ENCODE assay signal across 9 cellular contexts in genomic region chr1:52636701-52637695, GRCh38. TPM values are rescaled to one million over a fixed set of nuclear protein-coding genes. Genes with fewer than 3 reads are reported as not detected.
DNase-seq lines count a peak whose midpoint lies in the region; ATAC-seq and TF ChIP-seq lines count a peak whose summit lies in the region.
"Had no signal": no experiment of that assay in that cellular context is flagged by ENCODE, and none has a peak within 500 bp of the region (broad histone marks: within the 10 kb centered on the region; RNA-seq: fewer than 3 reads in every experiment).

No MANE protein-coding gene starts in this region.

- H3K9me3 ChIP-seq in CD4-positive, alpha-beta T cell (ENCODE audit: control insufficient read depth, low read length) = no peaks in the 10 kb centered on the region

- no peak for TF ChIP-seq CTCF in CD4-positive, alpha-beta T cell (IDR thresholded peaks at IDR 0.05)

- peaks cover 84% of the 10 kb centered on the region for H3K4me1 Mint-ChIP-seq in CD4-positive, alpha-beta T cell (ENCODE audit: low read depth)
- H3K4me1 Mint-ChIP-seq in stimulated activated memory B cell treated with anti-CD40 and anti-IgM and Interleukin-4, amounts not matched to agents 10 μg/mL and 1 μg/mL and 100 μg/mL, for 72 hours = peaks cover 70% of the 10 kb centered on the region

- CTCF ChIA-PET in CD4-positive, alpha-beta T cell (lab: Charles Lee) = interaction anchor here (1.0 to 1.7 kb wide), 3 partner anchors 10 to 49 kb away, joined by 3 to 6 read pairs (median 3); no protein-coding TSS in a partner anchor

- no peaks in the 10 kb centered on the region for H3K9me3 Mint-ChIP-seq in CD4-positive, alpha-beta T cell
- H3K9me3 Mint-ChIP-seq in stimulated activated memory B cell treated with anti-CD40 and anti-IgM and Interleukin-4, amounts not matched to agents 10 μg/mL and 1 μg/mL and 100 μg/mL, for 72 hours = peaks cover 6% of the 10 kb centered on the region

- H3K27ac Mint-ChIP-seq in CD4-positive, alpha-beta T cell = peak overlapping the region; percentile 98
- H3K27ac Mint-ChIP-seq in stimulated activated memory B cell treated with anti-CD40 and anti-IgM and Interleukin-4, amounts not matched to agents 10 μg/mL and 1 μg/mL and 100 μg/mL, for 72 hours = peak overlapping the region; percentile 96

- no peaks in the 10 kb centered on the region for H3K27me3 Mint-ChIP-seq in CD4-positive, alpha-beta T cell
- no peaks in the 10 kb centered on the region for H3K27me3 Mint-ChIP-seq in stimulated activated memory B cell treated with anti-CD40 and anti-IgM and Interleukin-4, amounts not matched to agents 10 μg/mL and 1 μg/mL and 100 μg/mL, for 72 hours

- H3K36me3 Mint-ChIP-seq in CD4-positive, alpha-beta T cell (ENCODE audit: low read depth) = peaks cover 38% of the 10 kb centered on the region
- peaks cover 15% of the 10 kb centered on the region for H3K36me3 Mint-ChIP-seq in stimulated activated memory B cell treated with anti-CD40 and anti-IgM and Interleukin-4, amounts not matched to agents 10 μg/mL and 1 μg/mL and 100 μg/mL, for 72 hours

- POLR2A ChIA-PET in CD4-positive, alpha-beta T cell (lab: Charles Lee) = interaction anchor here (0.6 to 8.7 kb wide), 17 partner anchors 10 to 604 kb away, joined by 3 to 97 read pairs (median 3); partner anchors contain the start of genes GPX7, ORC1, PRPF38A and TUT4

- H3K27ac ChIP-seq in CD4-positive, alpha-beta T cell (ENCODE audit: low read depth, low read length) = peak overlapping the region; percentile 93

- peak; percentile 66 for ATAC-seq in CD4-positive, alpha-beta T cell (ENCODE audit: poor library complexity)
- peak; percentile 73 for ATAC-seq in GM19468 (IDR thresholded peaks at IDR 0.05; ENCODE audit: extremely low read depth, unreplicated experiment)
- ATAC-seq in HG03571 (IDR thresholded peaks at IDR 0.05; ENCODE audit: unreplicated experiment) = peak; percentile 81
- ATAC-seq in stimulated activated memory B cell treated with anti-CD40 and anti-IgM and Interleukin-4, amounts not matched to agents 10 μg/mL and 1 μg/mL and 100 μg/mL, for 72 hours = peak; percentile 89

- peak overlapping the region; percentile 86 for H3K4me3 Mint-ChIP-seq in CD4-positive, alpha-beta T cell
- peak overlapping the region; percentile 79 for H3K4me3 Mint-ChIP-seq in stimulated activated memory B cell treated with anti-CD40 and anti-IgM and Interleukin-4, amounts not matched to agents 10 μg/mL and 1 μg/mL and 100 μg/mL, for 72 hours

- intact Hi-C loops in CD4-positive, alpha-beta T cell (cut with DNase I, micrococcal nuclease) = loop anchor here in 1 of 2 experiments (1.0 to 2.0 kb wide), 3 partner anchors 35 to 84 kb away; partner anchors contain the start of genes GPX7 and TUT4

- peak; percentile 58 to 76 (median 62) for DNase-seq in CD4-positive, alpha-beta T cell
- peak; percentile 77 for DNase-seq in activated CD4-positive, alpha-beta T cell treated with anti-CD3 and anti-CD28 coated beads, Interleukin-2, amount 50 U/mL, for 1 hour
- DNase-seq in islet precursor cell (peak; percentile 66), NCI-H774 (lab: John Stamatoyannopoulos, UW) (no peak), NCI-H2029 treated with DMSO at 0.1 percent for 48 hours (lab: John Stamatoyannopoulos, UW) (no peak)

- no peaks in the 10 kb centered on the region for H3K27me3 ChIP-seq in CD4-positive, alpha-beta T cell (ENCODE audit: control insufficient read depth, insufficient read depth, low read length)

RNA-seq across cellular contexts. Expression of gene SHISAL2A, which starts 4.0 kb away (rescaled TPM):
- 10 to 100 TPM; 25.9 to 28.4 TPM for total RNA-seq in CD4-positive, alpha-beta T cell
- total RNA-seq: urinary bladder had no signal

RNA-seq across cellular contexts. Expression of gene GPX7, which starts 34.8 kb away (rescaled TPM):
- 10 to 100 TPM; 11.7 to 12.5 TPM for total RNA-seq in CD4-positive, alpha-beta T cell

Comparison
In these comparisons a context has a peak if more than half of its experiments do, and no peak if none do; other contexts are left out.
1. DNase-seq: peak in CD4-positive, alpha-beta T cell (10 of 10), activated CD4-positive, alpha-beta T cell treated with anti-CD3 and anti-CD28 coated beads, Interleukin-2, amount 50 U/mL, for 1 hour (single experiment) and islet precursor cell (single experiment); none in NCI-H774 (single experiment) and NCI-H2029 treated with DMSO at 0.1 percent for 48 hours (single experiment).
2. Peak in every context shown above with its lines, with median percentiles within 50 percentile points of each other: ATAC-seq.